ENCODE assay signal across 8 cellular contexts in the genomic region with DNA sequence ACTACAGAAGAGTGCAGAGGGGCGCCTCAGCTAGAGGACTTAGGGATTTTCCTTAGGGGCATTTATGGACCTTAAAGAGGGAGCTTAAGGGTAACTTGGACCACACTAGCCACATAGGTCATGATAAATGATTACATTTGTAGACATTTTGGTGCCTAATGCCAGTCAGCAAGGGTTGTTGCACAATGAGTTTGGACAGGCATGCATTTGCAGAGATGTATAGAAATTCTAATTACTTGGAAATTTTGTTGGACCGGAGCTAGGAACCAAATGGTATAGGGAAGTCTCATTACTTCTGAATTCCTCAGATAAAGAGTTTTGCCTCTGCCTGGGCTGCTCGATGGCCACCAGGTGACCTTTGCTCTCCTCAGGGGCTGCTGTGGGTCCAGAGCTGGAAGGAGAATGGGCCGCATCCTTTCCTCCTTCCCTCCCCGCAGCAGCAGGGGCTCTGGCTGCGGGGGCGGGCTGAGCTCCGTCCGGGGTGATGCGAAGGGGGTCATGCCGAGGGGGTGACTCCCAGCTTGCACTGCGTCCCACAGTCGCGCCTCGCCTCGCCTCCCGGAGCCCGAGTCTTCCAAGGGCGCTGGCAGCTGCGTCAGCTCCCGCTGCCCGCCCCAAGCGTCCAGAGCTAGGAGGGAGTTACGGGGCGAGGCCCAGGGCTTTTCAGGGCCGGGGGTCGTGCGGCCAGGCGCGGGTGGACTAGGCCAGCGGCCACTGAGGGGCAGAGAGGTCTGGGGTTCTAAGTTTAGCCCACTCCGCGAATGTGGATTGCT. TPM values are rescaled to one million over a fixed set of nuclear protein-coding genes. Genes with fewer than 3 reads are reported as not detected.
A peak's percentile ranks its signal among the peaks of the same experiment; 100 is the strongest.
DNase-seq lines count a peak whose midpoint lies in the region; ATAC-seq and TF ChIP-seq lines count a peak whose summit lies in the region.

No MANE protein-coding gene starts in this region.

- intact Hi-C loops in OCI-LY7 (cut with micrococcal nuclease; ENCODE audit: unreplicated experiment) (loop anchor here (1.0 kb wide), 1 partner anchor 32 kb away; no protein-coding TSS in a partner anchor), ovary (cut with DNase I) (loop anchor here in 1 of 4 donors (5.0 kb wide), 1 partner anchor 56 kb away; the partner anchor contains the start of gene NEAT1)

- peak; percentile 87 for TF ChIP-seq POLR2A in ovary (IDR thresholded peaks at IDR 0.05)

- peak overlapping the region; percentile 84 to 99 (median 96) for H3K4me2 ChIP-seq in BLaER1 treated with 17β-estradiol and CSF1 and Interleukin-3, amounts not matched to agents 10 nM and 100 nM
- peak overlapping the region; percentile 98; the same call in 1 of the 2 replicates for H3K4me2 ChIP-seq in OCI-LY7 (ENCODE audit: low read length)

- BruUV-seq in OCI-LY7 (replicated peaks; lab: Mats Ljungman, UMichigan), result no TSS peak

- CTCF ChIA-PET in OCI-LY7 (lab: Charles Lee; ENCODE audit: unreplicated experiment), result interaction anchor here (2.3 kb wide), 1 partner anchor 14 kb away, joined by 15 read pairs; no protein-coding TSS in a partner anchor

- TF ChIP-seq EP300 in ovary (IDR thresholded peaks at IDR 0.05), result no peak

- H3K36me3 ChIP-seq in BLaER1 treated with 17β-estradiol and CSF1 and Interleukin-3, amounts not matched to agents 10 nM and 100 nM, result no peaks in the 10 kb centered on the region
- H3K36me3 ChIP-seq in OCI-LY7 (ENCODE audit: insufficient read depth, low read length), result no peaks in the 10 kb centered on the region
- no peaks in the 10 kb centered on the region for H3K36me3 ChIP-seq in ovary

- H3K9me3 ChIP-seq in BLaER1 treated with 17β-estradiol and CSF1 and Interleukin-3, amounts not matched to agents 10 nM and 100 nM (replicated peaks in 1 of 11), result no peaks in the 10 kb centered on the region
- H3K9me3 ChIP-seq in OCI-LY7 (ENCODE audit: low read length) (no peaks in the 10 kb centered on the region), ovary (no peaks in the 10 kb centered on the region)

- H3K4me3 ChIP-seq in BLaER1 treated with 17β-estradiol and CSF1 and Interleukin-3, amounts not matched to agents 10 nM and 100 nM, result peak overlapping the region in 8 of 10 experiments; percentile 16 to 74 (median 70); a peak in 14 of 20 replicates
- H3K4me3 ChIP-seq in OCI-LY7 (ENCODE audit: low read depth, low read length, poor library complexity, severe bottlenecking), result no peak overlapping the region
- peak overlapping the region; percentile 28 for H3K4me3 ChIP-seq in fibroblast of pulmonary artery (replicated peaks; ENCODE audit: low read depth, low read length)
- peak overlapping the region; percentile 94 for H3K4me3 ChIP-seq in ovary

- POLR2A ChIA-PET in OCI-LY7 (lab: Charles Lee), result interaction anchor here (0.6 to 6.8 kb wide), 8 partner anchors 11 to 97 kb away, joined by 3 to 121 read pairs (median 5); partner anchors contain the start of gene MALAT1

- TF ChIP-seq CTCF in OCI-LY7 (conservative IDR thresholded peaks at IDR 0.05; ENCODE audit: low read length) (no peak), fibroblast of pulmonary artery (IDR thresholded peaks at IDR 0.05; ENCODE audit: low read length, missing control alignments) (no peak), ovary (IDR thresholded peaks at IDR 0.05) (peak in 1 of 3 donors; percentile 3)

- H4K20me1 ChIP-seq in BLaER1 treated with 17β-estradiol and CSF1 and Interleukin-3, amounts not matched to agents 10 nM and 100 nM, result no peaks in the 10 kb centered on the region
- no peaks in the 10 kb centered on the region for H4K20me1 ChIP-seq in OCI-LY7 (ENCODE audit: insufficient read depth, low read length)

- no peaks in the 10 kb centered on the region for H3K27me3 ChIP-seq in BLaER1 treated with 17β-estradiol and CSF1 and Interleukin-3, amounts not matched to agents 10 nM and 100 nM
- no peaks in the 10 kb centered on the region for H3K27me3 ChIP-seq in ovary

- H3K9ac ChIP-seq in BLaER1 treated with 17β-estradiol and CSF1 and Interleukin-3, amounts not matched to agents 10 nM and 100 nM, result peak overlapping the region; percentile 93 to 99 (median 97)

- peak overlapping the region; percentile 97 to 100 (median 99) for H3K27ac ChIP-seq in BLaER1 treated with 17β-estradiol and CSF1 and Interleukin-3, amounts not matched to agents 10 nM and 100 nM
- H3K27ac ChIP-seq in OCI-LY7 (ENCODE audit: low read depth, low read length, poor library complexity, severe bottlenecking) (no peak overlapping the region), ovary (peak overlapping the region; percentile 93 to 96)

- no peak for DNase-seq in OCI-LY7 (ENCODE audit: low spot score)
- peak; percentile 69 for DNase-seq in fibroblast of pulmonary artery (ENCODE audit: low read depth)
- DNase-seq in ovary, result peak; percentile 90 to 92 (median 91)
- no peak for DNase-seq in NCI-H1092 treated with DMSO at 0.1 percent for 48 hours (lab: John Stamatoyannopoulos, UW)
- DNase-seq in activated CD4-positive, CD25-positive, alpha-beta regulatory T cell (lab: John Stamatoyannopoulos, UW), result no peak

- ATAC-seq in HG02610 (IDR thresholded peaks at IDR 0.05; ENCODE audit: unreplicated experiment) (no peak), GM21526 (IDR thresholded peaks at IDR 0.05; ENCODE audit: low FRiP score, unreplicated experiment) (no peak)

- H3K4me1 ChIP-seq in BLaER1 treated with 17β-estradiol and CSF1 and Interleukin-3, amounts not matched to agents 10 nM and 100 nM, result peaks cover 42 to 83% (median 69%) of the 10 kb centered on the region in 10 experiments
- H3K4me1 ChIP-seq in OCI-LY7 (ENCODE audit: insufficient read depth, low read length, poor library complexity, severe bottlenecking), result peaks cover 26% of the 10 kb centered on the region
- peaks cover 12% of the 10 kb centered on the region for H3K4me1 ChIP-seq in ovary (ENCODE audit: insufficient read depth)

- 3 to 22% (median 12%) methylated on average over 29 to 33 of the region's 33 CpGs for WGBS in ovary, 3 donors

- 0 out of 2 replicates have a peak overlapping the region, but pooled peaks have one; percentile 48 for H2AFZ ChIP-seq in OCI-LY7 (ENCODE audit: low read length)

- H3K79me2 ChIP-seq in OCI-LY7 (ENCODE audit: insufficient read depth, low read depth, low read length), result peaks cover 12% of the 10 kb centered on the region; the same call in 1 of the 2 replicates

- H3K9me2 ChIP-seq in OCI-LY7 (ENCODE audit: insufficient read depth, low read length), result no peaks in the 10 kb centered on the region

RNA-seq across cellular contexts. Expression of gene MALAT1, which starts 20.2 kb away (rescaled TPM):
- 3,446 and 3,598 TPM in 2 replicates for total RNA-seq in OCI-LY7 (2014; rRNA removed; shearing (Covaris generic))
- 5,974 and 7,097 TPM in 2 replicates for total RNA-seq in OCI-LY7 (2022)
- over 10,000 TPM in 4 of 7 donors, 1,000 to 10,000 TPM in 3; 4,813 to 13,132 (median 10,519) TPM for total RNA-seq in ovary
- 100 to 1,000 TPM; 396 to 616 TPM for polyA plus RNA-seq in ovary

RNA-seq across cellular contexts. Expression of gene SCYL1, which starts 46.3 kb away (rescaled TPM):
- total RNA-seq in OCI-LY7 (2014; rRNA removed; shearing (Covaris generic)), result 43.2 and 56.8 TPM in 2 replicates
- 62.9 and 70.0 TPM in 2 replicates for total RNA-seq in OCI-LY7 (2022)
- 100 to 1,000 TPM in 1 of 7 donors, 10 to 100 TPM in 6; 59.0 to 118 (median 96.2) TPM for total RNA-seq in ovary
- 10 to 100 TPM; 11.7 to 71.6 TPM for polyA plus RNA-seq in ovary

RNA-seq across cellular contexts. Expression of gene NEAT1, which starts 56.0 kb away (rescaled TPM):
- 30.1 and 52.2 TPM in 2 replicates for total RNA-seq in OCI-LY7 (2014; rRNA removed; shearing (Covaris generic))
- total RNA-seq in OCI-LY7 (2022) (390 and 440 TPM in 2 replicates), ovary (100 to 1,000 TPM; 175 to 850 (median 372) TPM)
- 100 to 1,000 TPM; 216 to 268 TPM for polyA plus RNA-seq in ovary

Comparison
In these comparisons a context has a peak if more than half of its experiments do, and no peak if none do; other contexts are left out.
1. DNase-seq: peak in fibroblast of pulmonary artery (single experiment) and ovary (5 of 5); none in OCI-LY7 (single experiment), NCI-H1092 treated with DMSO at 0.1 percent for 48 hours (single experiment) and activated CD4-positive, CD25-positive, alpha-beta regulatory T cell (0 of 4).